In the genomic region with DNA sequence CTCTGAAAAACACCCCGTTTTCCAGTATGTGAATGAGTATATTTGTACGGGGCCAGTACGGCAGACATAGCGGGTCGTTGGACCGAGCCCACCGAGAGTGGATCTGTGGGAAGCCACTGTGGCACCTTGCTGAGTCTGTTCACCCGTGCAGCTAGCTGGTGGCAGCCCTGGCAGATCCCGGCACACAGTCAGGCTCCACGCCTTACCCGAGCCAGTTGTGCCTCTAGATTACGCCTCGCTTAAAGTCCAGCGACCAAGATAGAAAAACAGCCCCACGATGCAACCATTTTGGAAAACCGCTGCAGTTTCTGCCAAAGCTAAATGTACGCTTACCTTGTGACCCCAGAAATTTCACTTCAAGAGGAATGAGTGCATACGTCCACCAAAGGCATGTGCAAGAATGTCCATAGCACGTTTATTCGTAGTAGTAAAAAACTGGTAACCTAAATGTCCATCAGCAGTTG, we compare ENCODE assay signal across 8 cellular contexts. TPM values are rescaled to one million over a fixed set of nuclear protein-coding genes. Genes with fewer than 3 reads are reported as not detected.
DNase-seq lines count a peak whose midpoint lies in the region; ATAC-seq, FAIRE-seq and TF ChIP-seq lines count a peak whose summit lies in the region.

No MANE protein-coding gene starts in this region.

- H3K4me3 ChIP-seq in GM23248 (peak overlapping the region; percentile 86), SK-N-MC (peak overlapping the region; percentile 100), fibroblast of the aortic adventitia (ENCODE audit: low read depth, low read length) (peak overlapping the region; percentile 90), pancreas (peak overlapping the region; percentile 66 to 87 (median 80))

- peaks cover 9% of the 10 kb centered on the region for H3F3A ChIP-seq in GM23248 (ENCODE audit: insufficient read depth)

- H3K4me1 Mint-ChIP-seq in CD14-positive monocyte: peaks cover 39% of the 10 kb centered on the region

- peaks cover 0 to 2% (median 0%) of the 10 kb centered on the region in 7 donors for H3K9me3 Mint-ChIP-seq in CD14-positive monocyte

- H3K27me3 ChIP-seq in GM23248 (replicated peaks; ENCODE audit: insufficient read depth) (no peaks in the 10 kb centered on the region), pancreas (no peaks in the 10 kb centered on the region)

- peaks cover 8% of the 10 kb centered on the region; the same call in 1 of the 2 replicates for H4K20me1 ChIP-seq in GM23248 (ENCODE audit: insufficient read depth)

- peak overlapping the region; percentile 97 to 100 for H3K4me3 Mint-ChIP-seq in CD14-positive monocyte

- H3K9me3 ChIP-seq in GM23248 (ENCODE audit: low read depth) (no peaks in the 10 kb centered on the region), SK-N-MC (ENCODE audit: low read depth, low read length) (no peaks in the 10 kb centered on the region), pancreas (no peaks in the 10 kb centered on the region)

- peaks cover 0 to 3% (median 2%) of the 10 kb centered on the region in 3 donors for H3K27me3 Mint-ChIP-seq in CD14-positive monocyte (ENCODE audit: low read depth in 3 of 3)

- no peak for FAIRE-seq in pancreas (lab: Jason Lieb, UNC)

- H3K36me3 ChIP-seq in GM23248 (ENCODE audit: low read depth): no peaks in the 10 kb centered on the region
- peaks cover 7% of the 10 kb centered on the region; the same call in 1 of the 2 replicates for H3K36me3 ChIP-seq in SK-N-MC (ENCODE audit: insufficient read depth, low read length)
- no peaks in the 10 kb centered on the region for H3K36me3 ChIP-seq in pancreas

- H3K27ac ChIP-seq in GM23248 (peak overlapping the region; percentile 88), SK-N-MC (peak overlapping the region; percentile 96), pancreas (peak overlapping the region; percentile 90 to 97 (median 94))

- in situ Hi-C loops in GM23248 (cut with MboI): no loop called here
- in situ Hi-C loops in KBM-7 (cut with MboI; ENCODE audit: low pct_unique_long_range_greater_than_20kb, low sequenced_read_pairs): no loop called here

- H3K4me1 ChIP-seq in GM23248 (ENCODE audit: insufficient read depth): peaks cover 13% of the 10 kb centered on the region
- peaks cover 4 to 30% (median 8%) of the 10 kb centered on the region in 3 donors for H3K4me1 ChIP-seq in pancreas

- ATAC-seq in pancreas (peak in 2 of 4 donors; percentile 43 to 49), HG03039 (IDR thresholded peaks at IDR 0.05; ENCODE audit: unreplicated experiment) (no peak)

- peak overlapping the region; percentile 100 for H2AFZ ChIP-seq in GM23248

- 10% methylated on average over 20 of the region's 20 CpGs for WGBS in GM23248 (ENCODE audit: low coverage in 1 of 2, low lambda C conversion rate in 2 of 2, missing lambda C conversion rate in 2 of 2), 2 experiments
- 4 to 6% methylated on average over 20 of the region's 20 CpGs for WGBS in pancreas, 2 donors

- H3K4me2 ChIP-seq in GM23248 (ENCODE audit: unreplicated experiment): peak overlapping the region; percentile 96

- DNase-seq in CD14-positive monocyte (ENCODE audit: low spot score) (no peak), GM23248 (no peak), SK-N-MC (ENCODE audit: low read depth, low spot score) (no peak), fibroblast of the aortic adventitia (ENCODE audit: low read depth) (no peak), pancreas (peak in 1 of 6 donors; percentile 58), iPS-NIHi11 (ENCODE audit: low spot score) (no peak), KBM-7 (no peak)

- peak overlapping the region; percentile 98 to 100 (median 99) for H3K27ac Mint-ChIP-seq in CD14-positive monocyte

- peaks cover 43% of the 10 kb centered on the region for H3K79me2 ChIP-seq in GM23248 (ENCODE audit: insufficient read depth)

- H3K9ac ChIP-seq in GM23248: peak overlapping the region; percentile 95
- peak overlapping the region; percentile 99 for H3K9ac ChIP-seq in SK-N-MC (ENCODE audit: insufficient read length)

- TF ChIP-seq CTCF in CD14-positive monocyte (IDR thresholded peaks at IDR 0.05): no peak
- TF ChIP-seq CTCF in fibroblast of the aortic adventitia (IDR thresholded peaks at IDR 0.05; ENCODE audit: insufficient read depth, low read length): no peak
- no peak for TF ChIP-seq CTCF in pancreas (IDR thresholded peaks at IDR 0.05)

- no peaks in the 10 kb centered on the region for H3K9me2 ChIP-seq in GM23248 (ENCODE audit: insufficient read depth)

- intact Hi-C loops in CD14-positive monocyte (cut with micrococcal nuclease): loop anchor here in 1 of 2 donors (5.0 kb wide), 1 partner anchor 46 kb away; the partner anchor contains the start of gene POLR2D
- intact Hi-C loops in pancreas (cut with DNase I): no loop called here

- peaks cover 0 to 1% of the 10 kb centered on the region in 2 donors for H3K36me3 Mint-ChIP-seq in CD14-positive monocyte

RNA-seq across cellular contexts. Expression of gene WDR33, which starts 0.5 kb away (rescaled TPM):
- 10 to 100 TPM; 12.5 to 19.6 TPM for polyA plus RNA-seq in CD14-positive monocyte
- 16.9 and 36.9 TPM in 2 replicates for total RNA-seq in GM23248 (2014; rRNA removed; shearing (Covaris generic))
- polyA plus RNA-seq in GM23248 (2016; fragmentation: Nextera tagmentation; extraction: Ambion mirVana): 39.3 and 43.8 TPM in 2 replicates
- 17.8 and 34.4 TPM in 2 replicates for total RNA-seq in fibroblast of the aortic adventitia (ENCODE audit: low replicate concordance)
- 10 to 100 TPM; 16.0 to 29.6 (median 21.6) TPM for total RNA-seq in pancreas
- 10 to 100 TPM in 1 of 2 donors, 1 to 10 TPM in 1; 8.9 to 14.3 TPM for polyA plus RNA-seq in pancreas

RNA-seq across cellular contexts. Expression of gene POLR2D, which starts 46.5 kb away (rescaled TPM):
- 10 to 100 TPM; 26.4 to 28.8 TPM for polyA plus RNA-seq in CD14-positive monocyte
- 12.8 and 17.2 TPM in 2 replicates for total RNA-seq in GM23248 (2014; rRNA removed; shearing (Covaris generic))
- 36.0 and 41.7 TPM in 2 replicates for polyA plus RNA-seq in GM23248 (2016; fragmentation: Nextera tagmentation; extraction: Ambion mirVana)
- total RNA-seq in fibroblast of the aortic adventitia (ENCODE audit: low replicate concordance): 10.9 and 24.7 TPM in 2 replicates
- total RNA-seq in pancreas: 10 to 100 TPM in 4 of 6 donors, 1 to 10 TPM in 2; 8.6 to 15.7 (median 13.1) TPM
- polyA plus RNA-seq in pancreas: 1 to 10 TPM; 6.0 to 6.2 TPM
